18 cellular contexts compared by ENCODE assay signal in the genomic region with DNA sequence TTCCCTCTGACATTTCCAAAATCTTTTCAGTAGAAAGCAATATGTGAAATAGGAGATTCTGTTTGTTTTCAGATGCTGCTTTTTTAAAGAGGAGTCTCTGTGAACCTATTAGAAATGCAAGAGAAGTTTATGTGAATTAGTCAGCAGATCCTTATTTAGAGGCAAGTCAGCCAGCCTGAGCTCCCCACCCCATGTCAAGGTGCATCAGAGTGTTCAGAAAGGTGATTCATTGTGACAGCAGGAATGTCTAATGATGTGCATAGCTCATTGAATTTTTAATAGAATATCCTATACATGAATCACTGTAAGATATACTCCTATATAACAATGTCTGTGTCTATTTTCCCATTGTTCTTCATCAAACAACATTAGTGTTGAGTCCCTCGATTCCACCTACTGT.
"Had no signal": no experiment of that assay in that cellular context is flagged by ENCODE, and none has a peak within 500 bp of the region (broad histone marks: within the 10 kb centered on the region; RNA-seq: fewer than 3 reads in every experiment).

No MANE protein-coding gene starts in this region.

- H3K27me3 Mint-ChIP-seq: activated CD4-positive, alpha-beta memory T cell treated with anti-CD3 and anti-CD28 coated beads, Interleukin-2, amount 10 ng/mL, durations not matched to agents 7 days and 5 days; activated CD4-positive, alpha-beta T cell treated with anti-CD3 and anti-CD28 coated beads, Interleukin-2, amount 10 ng/mL, durations not matched to agents 24 days and 14 days; activated naive CD8-positive, alpha-beta T cell; stimulated activated naive CD8-positive, alpha-beta T cell treated with anti-CD3 and anti-CD28 coated beads, Interleukin-15, amount 100 ng/mL, for 72 hours had no signal

- H3K36me3 Mint-ChIP-seq: activated naive CD8-positive, alpha-beta T cell; stimulated activated effector memory CD8-positive, alpha-beta T cell treated with anti-CD3 and anti-CD28 coated beads, Interleukin-12 subunit alpha, Interleukin-12 subunit beta, amount 100 ng/mL, for 72 hours had no signal

- H3K27ac Mint-ChIP-seq: activated CD4-positive, alpha-beta memory T cell treated with anti-CD3 and anti-CD28 coated beads, Interleukin-2, amount 10 ng/mL, durations not matched to agents 7 days and 5 days; activated CD4-positive, alpha-beta T cell treated with anti-CD3 and anti-CD28 coated beads, Interleukin-2, amount 10 ng/mL, durations not matched to agents 24 days and 14 days; activated naive CD8-positive, alpha-beta T cell; activated T-helper 1 cell treated with anti-CD3 and anti-CD28 coated beads, Interleukin-12 subunit alpha, Interleukin-12 subunit beta, Interleukin-2, Interleukin-4 antibody, amounts not matched to agents 30 ng/mL and 10 ng/mL and 1 ng/mL, durations not matched to agents 14 hours and 24 hours and 36 hours; nephron; stimulated activated effector memory CD8-positive, alpha-beta T cell treated with anti-CD3 and anti-CD28 coated beads, Interleukin-12 subunit alpha, Interleukin-12 subunit beta, amount 100 ng/mL, for 72 hours; stimulated activated naive CD8-positive, alpha-beta T cell treated with anti-CD3 and anti-CD28 coated beads, Interleukin-15, amount 100 ng/mL, for 72 hours had no signal

- H3K4me1 Mint-ChIP-seq: activated CD4-positive, alpha-beta memory T cell treated with anti-CD3 and anti-CD28 coated beads, Interleukin-2, amount 10 ng/mL, durations not matched to agents 7 days and 5 days; activated CD4-positive, alpha-beta T cell treated with anti-CD3 and anti-CD28 coated beads, Interleukin-2, amount 10 ng/mL, durations not matched to agents 24 days and 14 days; nephron; stimulated activated effector memory CD8-positive, alpha-beta T cell treated with anti-CD3 and anti-CD28 coated beads, Interleukin-12 subunit alpha, Interleukin-12 subunit beta, amount 100 ng/mL, for 72 hours; stimulated activated naive CD8-positive, alpha-beta T cell treated with anti-CD3 and anti-CD28 coated beads, Interleukin-15, amount 100 ng/mL, for 72 hours had no signal

- DNase-seq: activated CD4-positive, alpha-beta memory T cell treated with anti-CD3 and anti-CD28 coated beads, Interleukin-2, amount 10 ng/mL, durations not matched to agents 7 days and 5 days; activated CD4-positive, alpha-beta T cell treated with anti-CD3 and anti-CD28 coated beads, Interleukin-2, amount 10 ng/mL, durations not matched to agents 24 days and 14 days; activated T-cell treated with anti-CD3 and anti-CD28 coated beads for 4 hours; colonic mucosa; heart right ventricle; islet precursor cell; left colon; mesenchymal stem cell; ovary; stimulated activated CD4-positive, alpha-beta T cell treated with anti-CD3 and anti-CD28 coated beads, Interleukin-12 subunit alpha, Interleukin-12 subunit beta, amount 100 ng/mL, for 4 hours; stimulated activated naive CD8-positive, alpha-beta T cell treated with anti-CD3 and anti-CD28 coated beads, Interleukin-15, amount 100 ng/mL, for 72 hours; tibial artery had no signal

- H3K4me3 ChIP-seq: colonic mucosa, heart right ventricle, ovary, prostate gland, right atrium auricular region, tibial artery had no signal

- H3K4me3 Mint-ChIP-seq: activated CD4-positive, alpha-beta memory T cell treated with anti-CD3 and anti-CD28 coated beads, Interleukin-2, amount 10 ng/mL, durations not matched to agents 7 days and 5 days; activated CD4-positive, alpha-beta T cell treated with anti-CD3 and anti-CD28 coated beads, Interleukin-2, amount 10 ng/mL, durations not matched to agents 24 days and 14 days; activated naive CD8-positive, alpha-beta T cell; activated T-helper 1 cell treated with anti-CD3 and anti-CD28 coated beads, Interleukin-12 subunit alpha, Interleukin-12 subunit beta, Interleukin-2, Interleukin-4 antibody, amounts not matched to agents 30 ng/mL and 10 ng/mL and 1 ng/mL, durations not matched to agents 14 hours and 24 hours and 36 hours; nephron; stimulated activated effector memory CD8-positive, alpha-beta T cell treated with anti-CD3 and anti-CD28 coated beads, Interleukin-12 subunit alpha, Interleukin-12 subunit beta, amount 100 ng/mL, for 72 hours; stimulated activated naive CD8-positive, alpha-beta T cell treated with anti-CD3 and anti-CD28 coated beads, Interleukin-15, amount 100 ng/mL, for 72 hours had no signal

- H3K9me3 Mint-ChIP-seq: activated CD4-positive, alpha-beta T cell treated with anti-CD3 and anti-CD28 coated beads, Interleukin-2, amount 10 ng/mL, durations not matched to agents 24 days and 14 days; nephron had no signal
